In genomic region chr1:92040971-92041370, GRCh38 we compare ENCODE assay signal across 21 cellular contexts. TPM values are rescaled to one million over a fixed set of nuclear protein-coding genes. Genes with fewer than 3 reads are reported as not detected.
DNase-seq lines count a peak whose midpoint lies in the region; ATAC-seq, FAIRE-seq and TF ChIP-seq lines count a peak whose summit lies in the region.
"Had no signal": no experiment of that assay in that cellular context is flagged by ENCODE, and none has a peak within 500 bp of the region (broad histone marks: within the 10 kb centered on the region; RNA-seq: fewer than 3 reads in every experiment).

No MANE protein-coding gene starts in this region.

- H3K36me3 Mint-ChIP-seq in HFFc6 (ENCODE audit: low read depth) (no peaks in the 10 kb centered on the region), endodermal cell (ENCODE audit: low read depth) (no peaks in the 10 kb centered on the region)
- H3K36me3 Mint-ChIP-seq: CD4-positive, alpha-beta memory T cell had no signal

- H3K36me3 ChIP-seq in K562 (ENCODE audit: control insufficient read depth, insufficient read depth, low read length) = no peaks in the 10 kb centered on the region
- H3K36me3 ChIP-seq in endodermal cell (ENCODE audit: control insufficient read depth, insufficient read depth, low read length) = no peaks in the 10 kb centered on the region

- in situ Hi-C loops in K562 (cut with MboI) (no loop called here), GM13977 (cut with MboI; ENCODE audit: low pct_unique_long_range_greater_than_20kb, low sequenced_read_pairs, unreplicated experiment) (no loop called here)

- H3K9me1 ChIP-seq in K562 (ENCODE audit: control insufficient read depth, insufficient read depth, low read length) = no peaks in the 10 kb centered on the region

- H3K27ac ChIP-seq in K562 (ENCODE audit: extremely low read depth, low read depth, low read length) (no peak overlapping the region), endodermal cell (ENCODE audit: low read depth, low read length) (no peak overlapping the region)

- peak; percentile 11; the same call in 1 of the 2 replicates for TF ChIP-seq CTCF in HFFc6 (IDR thresholded peaks at IDR 0.05)
- no peak for TF ChIP-seq CTCF in K562 (IDR thresholded peaks at IDR 0.05 in 2 of 3, conservative IDR thresholded peaks at IDR 0.05 in 1 of 3; ENCODE audit: insufficient read depth in 2 of 3, low read depth in 1 of 3, low read length in 3 of 3)
- TF ChIP-seq CTCF in endodermal cell (conservative IDR thresholded peaks at IDR 0.05) = peak; percentile 47
- no peak for TF ChIP-seq CTCF in GM13977 (IDR thresholded peaks at IDR 0.05; ENCODE audit: extremely low read depth, insufficient read depth, missing control alignments)

- ATAC-seq in K562 = 0 out of 3 replicates have a peak, but pooled peaks have one; percentile 31
- ATAC-seq: GM12878 had no signal

- no peaks in the 10 kb centered on the region for H3K27me3 Mint-ChIP-seq in HFFc6 (ENCODE audit: insufficient read depth)
- no peaks in the 10 kb centered on the region for H3K27me3 Mint-ChIP-seq in endodermal cell (ENCODE audit: insufficient read depth)

- WGBS in K562 (ENCODE audit: insufficient coverage, low coverage, missing lambda C conversion rate) = 0% methylated on average over 1 of the region's 1 CpG
- WGBS in endodermal cell (ENCODE audit: insufficient coverage in 1 of 2, insufficient read length in 1 of 2), 2 experiments = 89% methylated on average over 1 of the region's 1 CpG; no CpG with 5 or more reads in 1 of the 2 experiments

- no peak for TF ChIP-seq EP300 in K562 (IDR thresholded peaks at IDR 0.05; ENCODE audit: low read length)

- H3K9me3 ChIP-seq in K562 (replicated peaks; ENCODE audit: control insufficient read depth, insufficient read depth, low read depth, low read length) (no peaks in the 10 kb centered on the region), endodermal cell (ENCODE audit: control insufficient read depth, low read length) (no peaks in the 10 kb centered on the region)

- intact Hi-C loops in K562 (cut with micrococcal nuclease) = no loop called here

- POLR2A ChIA-PET in K562 (lab: Yijun Ruan, JAX) = no interaction called here

- no peaks in the 10 kb centered on the region for H3K4me1 Mint-ChIP-seq in HFFc6 (ENCODE audit: low read depth)
- H3K4me1 Mint-ChIP-seq in endodermal cell = peaks cover 4% of the 10 kb centered on the region
- H3K4me1 Mint-ChIP-seq: CD4-positive, alpha-beta memory T cell had no signal

- H3K9me3 Mint-ChIP-seq in HFFc6 (no peaks in the 10 kb centered on the region), endodermal cell (no peaks in the 10 kb centered on the region)
- H3K9me3 Mint-ChIP-seq: CD4-positive, alpha-beta memory T cell had no signal

- no peaks in the 10 kb centered on the region for H3K4me1 ChIP-seq in K562 (replicated peaks in 1 of 2; ENCODE audit: control insufficient read depth in 2 of 2, insufficient read depth in 2 of 2, low read length in 2 of 2)
- no peaks in the 10 kb centered on the region for H3K4me1 ChIP-seq in endodermal cell (ENCODE audit: control insufficient read depth, insufficient read depth, low read length)

- no peak overlapping the region for H3K4me2 ChIP-seq in K562 (ENCODE audit: insufficient read depth, low read length)

- H3K9ac ChIP-seq in K562 (ENCODE audit: insufficient read depth in 1 of 2, low read depth in 2 of 2, low read length in 2 of 2) (no peak overlapping the region), endodermal cell (ENCODE audit: extremely low read depth, low read length, poor library complexity, severe bottlenecking) (no peak overlapping the region)

- no peak for TF ChIP-seq POLR2A in K562 (conservative IDR thresholded peaks at IDR 0.05)

- no peak overlapping the region for H3K4me3 ChIP-seq in K562
- H3K4me3 ChIP-seq in endodermal cell (ENCODE audit: low read length) = no peak overlapping the region
- H3K4me3 ChIP-seq: GM12878 had no signal

- H3K27me3 ChIP-seq in K562 (ENCODE audit: control insufficient read depth in 2 of 2, insufficient read depth in 2 of 2, low read length in 2 of 2) (peaks cover 6 to 13% of the 10 kb centered on the region in 2 experiments; a peak in 3 of 5 replicates), endodermal cell (ENCODE audit: control insufficient read depth, insufficient read depth, low read length, poor library complexity, severe bottlenecking) (no peaks in the 10 kb centered on the region)

- no peak for FAIRE-seq in K562 (lab: Jason Lieb, UNC)
- FAIRE-seq: A204.1, G401.6, GM12878, GM18507, H1 had no signal

- TF ChIP-seq RAD21 in K562 (CRISPR knock-in tag; conservative IDR thresholded peaks at IDR 0.05 in 1 of 2, IDR thresholded peaks at IDR 0.05 in 1 of 2) = no peak

- BruUV-seq in K562 (replicated peaks; lab: Mats Ljungman, UMichigan) = no TSS peak

- no peaks in the 10 kb centered on the region for H3K79me2 ChIP-seq in K562 (ENCODE audit: control insufficient read depth, insufficient read depth, low read length)

- H2AFZ ChIP-seq in K562 (ENCODE audit: low read depth, low read length) = no peak overlapping the region

- H3K27ac Mint-ChIP-seq in HFFc6 (no peak overlapping the region), endodermal cell (no peak overlapping the region)
- H3K27ac Mint-ChIP-seq: CD4-positive, alpha-beta memory T cell had no signal

- DNase-seq in HFFc6 (no peak), K562 (ENCODE audit: extremely low read depth in 1 of 4, low spot score in 3 of 4) (no peak), endodermal cell (peak; percentile 57), GM13977 (ENCODE audit: low spot score) (no peak), GDM1 (lab: John Stamatoyannopoulos, UW) (no peak), A172 (ENCODE audit: low spot score) (no peak)
- DNase-seq in stimulated activated CD4-positive, alpha-beta T cell treated with anti-CD3 and anti-CD28 coated beads, Interleukin-4, amount 100 ng/mL, for 4 hours = no peak
- DNase-seq: C1 segment of cervical spinal cord; Calu3; CD4-positive, alpha-beta memory T cell; COR-L47; DMS153; DND-41; H7; HCEC 1CT had no signal

- H3K4me3 Mint-ChIP-seq in HFFc6 (no peak overlapping the region), endodermal cell (no peak overlapping the region)
- H3K4me3 Mint-ChIP-seq: CD4-positive, alpha-beta memory T cell had no signal

- no peaks in the 10 kb centered on the region for H4K20me1 ChIP-seq in K562 (replicated peaks; ENCODE audit: control insufficient read depth, insufficient read depth, low read length)

- CTCF ChIA-PET in K562 (lab: Yijun Ruan, JAX; ENCODE audit: low intra/inter-chr PET ratio) = no interaction called here

RNA-seq across cellular contexts. Expression of gene EPHX4, which starts 11.2 kb away (rescaled TPM):
- total RNA-seq in HFFc6 (2021; fragmentation: NEBNext Ultra II Directional; extraction: Animal tissue kit (Norgen Biotek cat#: 25700)) = under 1 TPM in 2 of 6 experiments, not detected in 4; 0.21 to 0.31 TPM
- total RNA-seq in K562 (2011; cell fraction: chromatin; rRNA removed; ENCODE audit: low replicate concordance) = not detected in 2 replicates
- not detected in 2 replicates for total RNA-seq in K562 (2011; cell fraction: nucleolus; rRNA removed)
- not detected in 2 replicates for total RNA-seq in K562 (2011; cell fraction: nucleoplasm; rRNA removed)
- total RNA-seq in K562 (2014; rRNA removed) (not detected in 2 replicates), K562 (2014; rRNA removed; fragmentation: Illumina TruSeq; extraction: Trizol) (not detected in 2 replicates), K562 (2015; rRNA removed; fragmentation: Illumina TruSeq; extraction: Trizol) (not detected in 2 replicates), K562 (2021) (not detected in 2 replicates), endodermal cell (under 1 TPM; 0.40 to 0.73 TPM)
- polyA plus RNA-seq in K562 (2011; rRNA removed) (not detected in 2 replicates), K562 (2014; fragmentation: Illumina TruSeq; extraction: Trizol) (not detected in 2 replicates), K562 (2014; fragmentation: Nextera tagmentation; extraction: Ambion mirVana) (not detected), K562 (2014; rRNA removed) (not detected in 2 replicates)
- polyA plus RNA-seq in K562 (2011; cell fraction: cytosol; rRNA removed) = not detected in 2 replicates
- polyA plus RNA-seq in K562 (2011; cell fraction: nucleus; rRNA removed) = not detected in 2 replicates
- polyA plus RNA-seq in K562 (2012) = not detected in 2 replicates
- polyA minus RNA-seq in K562 (2011; rRNA and poly(A)+ RNA removed) = not detected in 2 replicates
- not detected in 2 replicates for polyA minus RNA-seq in K562 (2011; cell fraction: cytosol; rRNA and poly(A)+ RNA removed)
- not detected in 2 replicates for polyA minus RNA-seq in K562 (2011; cell fraction: nucleus; rRNA and poly(A)+ RNA removed)
- 0.93 TPM for polyA plus RNA-seq in endodermal cell (2013, experiment 1 of 2)
- 0.99 TPM for polyA plus RNA-seq in endodermal cell (2013, experiment 2 of 2)
- 8.3 and 8.9 TPM in 2 replicates for total RNA-seq in A172 (2014; rRNA removed; shearing (Covaris generic))
- total RNA-seq: GM12878 had no signal
- polyA plus RNA-seq: BJ, GM12878 had no signal

RNA-seq across cellular contexts. Expression of gene SETSIP, which starts 34.2 kb away (rescaled TPM):
- total RNA-seq in HFFc6 (2021; fragmentation: NEBNext Ultra II Directional; extraction: Animal tissue kit (Norgen Biotek cat#: 25700)) = not detected
- total RNA-seq in K562 (2011; cell fraction: chromatin; rRNA removed; ENCODE audit: low replicate concordance) = not detected in 2 replicates
- total RNA-seq in K562 (2011; cell fraction: nucleolus; rRNA removed) = not detected in 2 replicates
- total RNA-seq in K562 (2011; cell fraction: nucleoplasm; rRNA removed) = not detected in 2 replicates
- total RNA-seq in K562 (2014; rRNA removed) = not detected in 2 replicates
- total RNA-seq in K562 (2014; rRNA removed; fragmentation: Illumina TruSeq; extraction: Trizol) = 0.22 TPM in 1 of 2 replicates, not detected in the other
- total RNA-seq in K562 (2015; rRNA removed; fragmentation: Illumina TruSeq; extraction: Trizol) = not detected in 2 replicates
- not detected in 2 replicates for total RNA-seq in K562 (2021)
- 0.14 and 0.43 TPM in 2 replicates for polyA plus RNA-seq in K562 (2011; rRNA removed)
- not detected in 2 replicates for polyA plus RNA-seq in K562 (2011; cell fraction: cytosol; rRNA removed)
- not detected in 2 replicates for polyA plus RNA-seq in K562 (2011; cell fraction: nucleus; rRNA removed)
- polyA plus RNA-seq in K562 (2012) = 0.35 and 0.57 TPM in 2 replicates
- polyA plus RNA-seq in K562 (2014; fragmentation: Illumina TruSeq; extraction: Trizol) = not detected in 2 replicates
- polyA plus RNA-seq in K562 (2014; fragmentation: Nextera tagmentation; extraction: Ambion mirVana) = not detected
- not detected in 2 replicates for polyA plus RNA-seq in K562 (2014; rRNA removed)
- 0.54 TPM in 1 of 2 replicates, not detected in the other for polyA minus RNA-seq in K562 (2011; rRNA and poly(A)+ RNA removed)
- not detected in 2 replicates for polyA minus RNA-seq in K562 (2011; cell fraction: cytosol; rRNA and poly(A)+ RNA removed)
- not detected in 2 replicates for polyA minus RNA-seq in K562 (2011; cell fraction: nucleus; rRNA and poly(A)+ RNA removed)
- under 1 TPM in 1 of 2 donors, not detected in 1; 0.37 TPM for total RNA-seq in endodermal cell
- polyA plus RNA-seq in endodermal cell (2013, experiment 1 of 2) = 0.36 TPM
- polyA plus RNA-seq in endodermal cell (2013, experiment 2 of 2) = not detected
- total RNA-seq in A172 (2014; rRNA removed; shearing (Covaris generic)) = 1.00 TPM in 1 of 2 replicates, not detected in the other
- total RNA-seq: Calu3; CD4-positive, alpha-beta memory T cell; H1; H7 had no signal
- polyA plus RNA-seq: BJ; CD4-positive, alpha-beta memory T cell had no signal

RNA-seq across cellular contexts. Expression of gene BTBD8, which starts 39.2 kb away (rescaled TPM):
- 1 to 10 TPM in 3 of 6 experiments, under 1 TPM in 3; 0.82 to 1.8 (median 1.0) TPM for total RNA-seq in HFFc6 (2021; fragmentation: NEBNext Ultra II Directional; extraction: Animal tissue kit (Norgen Biotek cat#: 25700))
- 1.9 and 3.8 TPM in 2 replicates for total RNA-seq in K562 (2011; cell fraction: chromatin; rRNA removed; ENCODE audit: low replicate concordance)
- total RNA-seq in K562 (2011; cell fraction: nucleolus; rRNA removed) = 0.79 and 0.83 TPM in 2 replicates
- 1.1 and 2.8 TPM in 2 replicates for total RNA-seq in K562 (2011; cell fraction: nucleoplasm; rRNA removed)
- total RNA-seq in K562 (2014; rRNA removed) (1.0 and 1.5 TPM in 2 replicates), K562 (2014; rRNA removed; fragmentation: Illumina TruSeq; extraction: Trizol) (2.3 and 2.6 TPM in 2 replicates), K562 (2015; rRNA removed; fragmentation: Illumina TruSeq; extraction: Trizol) (1.5 and 1.7 TPM in 2 replicates), K562 (2021) (1.2 and 1.5 TPM in 2 replicates), endodermal cell (1 to 10 TPM; 6.8 to 8.1 TPM)
- polyA plus RNA-seq in K562 (2011; rRNA removed) (0.54 and 1.3 TPM in 2 replicates), K562 (2014; fragmentation: Illumina TruSeq; extraction: Trizol) (1.0 and 1.1 TPM in 2 replicates), K562 (2014; fragmentation: Nextera tagmentation; extraction: Ambion mirVana) (under 1 TPM; 0.46 to 0.53 TPM), K562 (2014; rRNA removed) (0.54 and 0.84 TPM in 2 replicates)
- 0.15 and 0.36 TPM in 2 replicates for polyA plus RNA-seq in K562 (2011; cell fraction: cytosol; rRNA removed)
- polyA plus RNA-seq in K562 (2011; cell fraction: nucleus; rRNA removed) = 0.63 and 0.95 TPM in 2 replicates
- polyA plus RNA-seq in K562 (2012) = 0.55 and 1.6 TPM in 2 replicates
- polyA minus RNA-seq in K562 (2011; rRNA and poly(A)+ RNA removed) = 1.9 and 2.1 TPM in 2 replicates
- 0.27 and 0.76 TPM in 2 replicates for polyA minus RNA-seq in K562 (2011; cell fraction: cytosol; rRNA and poly(A)+ RNA removed)
- 1.3 and 2.3 TPM in 2 replicates for polyA minus RNA-seq in K562 (2011; cell fraction: nucleus; rRNA and poly(A)+ RNA removed)
- polyA plus RNA-seq in endodermal cell (2013, experiment 1 of 2) = 3.9 TPM
- polyA plus RNA-seq in endodermal cell (2013, experiment 2 of 2) = 3.3 TPM
- 2.4 and 3.4 TPM in 2 replicates for total RNA-seq in A172 (2014; rRNA removed; shearing (Covaris generic))

Comparison
In these comparisons a context has a peak if more than half of its experiments do, and no peak if none do; other contexts are left out.
1. CTCF ChIP-seq: peak in HFFc6 (single experiment) and endodermal cell (single experiment); none in K562 (0 of 3) and GM13977 (single experiment).